Comparison of ENCODE assay signal across 15 cellular contexts in genomic region chr6:54747955-54748354, GRCh38.
DNase-seq lines count a peak whose midpoint lies in the region; ATAC-seq and TF ChIP-seq lines count a peak whose summit lies in the region.
"Had no signal": no experiment of that assay in that cellular context is flagged by ENCODE, and none has a peak within 500 bp of the region (broad histone marks: within the 10 kb centered on the region; RNA-seq: fewer than 3 reads in every experiment).

No MANE protein-coding gene starts in this region.

- peak; percentile 35 for DNase-seq in ELR (ENCODE audit: low read depth)
- DNase-seq in RWPE1 (ENCODE audit: low spot score): peak; percentile 8
- peak; percentile 48 for DNase-seq in epithelial cell of esophagus (ENCODE audit: low read depth)
- no peak for DNase-seq in spleen
- DNase-seq in RKO (ENCODE audit: low spot score): no peak
- DNase-seq: C1 segment of cervical spinal cord; Calu3; CD4-positive, alpha-beta memory T cell; COR-L47; DMS53; DMS79 treated with DMSO at 0.1 percent for 48 hours; GOT3; HFFc6 had no signal

- peaks cover 0 to 31% (median 0%) of the 10 kb centered on the region in 3 donors for H3K9me3 ChIP-seq in gastroesophageal sphincter
- peaks cover 0 to 36% (median 28%) of the 10 kb centered on the region in 8 donors for H3K9me3 ChIP-seq in spleen
- H3K9me3 ChIP-seq: HAP-1 had no signal

- TF ChIP-seq CTCF in RWPE1 (conservative IDR thresholded peaks at IDR 0.05; ENCODE audit: low read depth) (no peak), epithelial cell of esophagus (IDR thresholded peaks at IDR 0.05; ENCODE audit: insufficient read depth, low read depth, low read length, missing control alignments) (no peak), gastroesophageal sphincter (IDR thresholded peaks at IDR 0.05) (no peak), spleen (IDR thresholded peaks at IDR 0.05 in 8 of 11, conservative IDR thresholded peaks at IDR 0.05 in 3 of 11) (no peak)

- H3K27me3 ChIP-seq in gastroesophageal sphincter (no peaks in the 10 kb centered on the region), spleen (replicated peaks in 1 of 7) (no peaks in the 10 kb centered on the region)

- H3K36me3 ChIP-seq in gastroesophageal sphincter: no peaks in the 10 kb centered on the region
- H3K36me3 ChIP-seq in spleen: no peaks in the 10 kb centered on the region
- H3K36me3 ChIP-seq: HAP-1 had no signal

- H3K4me1 ChIP-seq in gastroesophageal sphincter: no peaks in the 10 kb centered on the region
- H3K4me1 ChIP-seq in spleen: no peaks in the 10 kb centered on the region
- H3K4me1 ChIP-seq: HAP-1 had no signal

- CTCF ChIA-PET in RWPE1 (lab: Yijun Ruan, JAX): interaction anchor here (0.6 to 0.7 kb wide), 2 partner anchors 480 to 748 kb away, joined by 3 read pairs; no protein-coding TSS in a partner anchor

- 86 to 92% methylated on average over 1 of the region's 1 CpG for WGBS in gastroesophageal sphincter (ENCODE audit: low coverage in 1 of 2), 2 donors
- WGBS in spleen, 5 donors: 81 to 93% (median 88%) methylated on average over 1 of the region's 1 CpG

- H3K4me3 ChIP-seq in epithelial cell of esophagus (ENCODE audit: low read length): no peak overlapping the region
- no peak overlapping the region for H3K4me3 ChIP-seq in gastroesophageal sphincter
- no peak overlapping the region for H3K4me3 ChIP-seq in spleen
- H3K4me3 ChIP-seq: HAP-1 had no signal

- TF ChIP-seq POLR2A in gastroesophageal sphincter (IDR thresholded peaks at IDR 0.05) (no peak), spleen (IDR thresholded peaks at IDR 0.05) (no peak)

- H3K27ac ChIP-seq in RWPE1: no peak overlapping the region
- no peak overlapping the region for H3K27ac ChIP-seq in gastroesophageal sphincter
- H3K27ac ChIP-seq in spleen: no peak overlapping the region

- POLR2A ChIA-PET in RWPE1 (lab: Yijun Ruan, JAX; ENCODE audit: low non-redundant PET): no interaction called here

- intact Hi-C loops in spleen (cut with DNase I; ENCODE audit: low total_unique reads): no loop called here

- TF ChIP-seq EP300 in gastroesophageal sphincter (IDR thresholded peaks at IDR 0.05): no peak

- no peak for ATAC-seq in gastroesophageal sphincter

Comparison
In these comparisons a context has a peak if more than half of its experiments do, and no peak if none do; other contexts are left out.
1. DNase-seq: peak in ELR (single experiment), RWPE1 (single experiment) and epithelial cell of esophagus (single experiment); none in spleen (single experiment) and RKO (single experiment).